Comparison of ENCODE assay signal across 18 cellular contexts in genomic region chr3:72436863-72437592, GRCh38. TPM values are rescaled to one million over a fixed set of nuclear protein-coding genes. Genes with fewer than 3 reads are reported as not detected.
DNase-seq lines count a peak whose midpoint lies in the region; ATAC-seq and TF ChIP-seq lines count a peak whose summit lies in the region.
"Had no signal": no experiment of that assay in that cellular context is flagged by ENCODE, and none has a peak within 500 bp of the region (broad histone marks: within the 10 kb centered on the region; RNA-seq: fewer than 3 reads in every experiment).

No MANE protein-coding gene starts in this region.

- H3K9me3 Mint-ChIP-seq in activated naive CD4-positive, alpha-beta T cell treated with anti-CD3 and anti-CD28 coated beads, Interleukin-2, amount 50 U/mL, for 24 hours, result no peaks in the 10 kb centered on the region
- H3K9me3 Mint-ChIP-seq in activated naive CD8-positive, alpha-beta T cell treated with anti-CD3 and anti-CD28 coated beads, Interleukin-2, amount 50 U/mL, for 24 hours, result no peaks in the 10 kb centered on the region
- no peaks in the 10 kb centered on the region for H3K9me3 Mint-ChIP-seq in MCF 10A (ENCODE audit: unreplicated experiment)

- H3K27me3 Mint-ChIP-seq in activated naive CD4-positive, alpha-beta T cell treated with anti-CD3 and anti-CD28 coated beads, Interleukin-2, amount 50 U/mL, for 24 hours, result no peaks in the 10 kb centered on the region
- H3K27me3 Mint-ChIP-seq in activated naive CD8-positive, alpha-beta T cell treated with anti-CD3 and anti-CD28 coated beads, Interleukin-2, amount 50 U/mL, for 24 hours, result no peaks in the 10 kb centered on the region
- H3K27me3 Mint-ChIP-seq in MCF 10A (ENCODE audit: insufficient read depth, unreplicated experiment), result no peaks in the 10 kb centered on the region

- CTCF ChIA-PET in MCF 10A (lab: Yijun Ruan, JAX), result interaction anchor here (0.5 kb wide), 1 partner anchor 251 kb away, joined by 4 read pairs; no protein-coding TSS in a partner anchor

- no peaks in the 10 kb centered on the region for H3K9me3 ChIP-seq in left ventricle myocardium inferior (replicated peaks)
- H3K9me3 ChIP-seq: BLaER1 had no signal

- H3K4me3 Mint-ChIP-seq in activated naive CD4-positive, alpha-beta T cell treated with anti-CD3 and anti-CD28 coated beads, Interleukin-2, amount 50 U/mL, for 24 hours, result no peak overlapping the region
- H3K4me3 Mint-ChIP-seq in activated naive CD8-positive, alpha-beta T cell treated with anti-CD3 and anti-CD28 coated beads, Interleukin-2, amount 50 U/mL, for 24 hours, result peak overlapping the region; percentile 7
- H3K4me3 Mint-ChIP-seq in MCF 10A (ENCODE audit: unreplicated experiment), result no peak overlapping the region

- no TSS peak for BruUV-seq in MCF 10A (replicated peaks; lab: Mats Ljungman, UMichigan)

- H3K27ac ChIP-seq in left ventricle myocardium inferior (replicated peaks), result no peak overlapping the region
- H3K27ac ChIP-seq: 22Rv1, BLaER1, GM23248 had no signal

- no peak for DNase-seq in activated CD4-positive, CD25-positive, alpha-beta regulatory T cell (lab: John Stamatoyannopoulos, UW)
- DNase-seq in activated naive CD4-positive, alpha-beta T cell (lab: John Stamatoyannopoulos, UW), result no peak
- no peak for DNase-seq in activated naive CD8-positive, alpha-beta T cell treated with anti-CD3 and anti-CD28 coated beads, Interleukin-2, amount 50 U/mL, for 24 hours
- DNase-seq in left ventricle myocardium inferior (no peak), MCF 10A (ENCODE audit: unreplicated experiment) (no peak), mucosa of gallbladder (ENCODE audit: low spot score) (no peak)
- DNase-seq: DMS79 treated with DMSO at 0.1 percent for 48 hours; GM23248; HCEC 1CT; NCI-H1436 treated with DMSO at 0.1 percent for 48 hours; NCI-H2029 treated with DMSO at 0.1 percent for 48 hours; NCI-H2171 treated with DMSO at 0.1 percent for 48 hours; NCI-H446 treated with DMSO at 0.1 percent for 48 hours; NK-92 treated with Interleukin-12 subunit alpha and Interleukin-12 subunit beta, amount 100 ng/mL, for 24 hours had no signal

- POLR2A ChIA-PET in MCF 10A (lab: Yijun Ruan, JAX), result interaction anchor here (0.9 kb wide), 1 partner anchor 11 kb away, joined by 3 read pairs; no protein-coding TSS in a partner anchor

- H3K36me3 ChIP-seq in left ventricle myocardium inferior, result no peaks in the 10 kb centered on the region

- peaks cover 81% of the 10 kb centered on the region for H3K4me1 Mint-ChIP-seq in activated naive CD4-positive, alpha-beta T cell treated with anti-CD3 and anti-CD28 coated beads, Interleukin-2, amount 50 U/mL, for 24 hours
- H3K4me1 Mint-ChIP-seq in activated naive CD8-positive, alpha-beta T cell treated with anti-CD3 and anti-CD28 coated beads, Interleukin-2, amount 50 U/mL, for 24 hours, result peaks cover 90% of the 10 kb centered on the region
- H3K4me1 Mint-ChIP-seq in MCF 10A (ENCODE audit: insufficient read depth, unreplicated experiment), result peaks cover 32% of the 10 kb centered on the region

- ATAC-seq in activated CD4-positive, CD25-positive, alpha-beta regulatory T cell treated with anti-CD3 and anti-CD28 coated beads, Interleukin-2, amount 50 U/mL, for 24 hours, result peak; percentile 47 to 67
- no peak for ATAC-seq in activated naive CD8-positive, alpha-beta T cell treated with anti-CD3 and anti-CD28 coated beads, Interleukin-2, amount 50 U/mL, for 24 hours

- no peak overlapping the region for H3K4me3 ChIP-seq in left ventricle myocardium inferior
- H3K4me3 ChIP-seq: BLaER1, GM23248 had no signal

- no peak for TF ChIP-seq CTCF in left ventricle myocardium inferior (IDR thresholded peaks at IDR 0.05; ENCODE audit: borderline replicate concordance)
- TF ChIP-seq CTCF in MCF 10A (IDR thresholded peaks at IDR 0.05; ENCODE audit: unreplicated experiment), result no peak

- H3K27ac Mint-ChIP-seq in activated naive CD4-positive, alpha-beta T cell treated with anti-CD3 and anti-CD28 coated beads, Interleukin-2, amount 50 U/mL, for 24 hours, result peak overlapping the region; percentile 68
- H3K27ac Mint-ChIP-seq in activated naive CD8-positive, alpha-beta T cell treated with anti-CD3 and anti-CD28 coated beads, Interleukin-2, amount 50 U/mL, for 24 hours, result no peak overlapping the region
- no peak overlapping the region for H3K27ac Mint-ChIP-seq in MCF 10A (ENCODE audit: low read depth, unreplicated experiment)

- no peaks in the 10 kb centered on the region for H3K27me3 ChIP-seq in left ventricle myocardium inferior (ENCODE audit: low read depth)
- H3K27me3 ChIP-seq: BLaER1 had no signal

- peaks cover 39% of the 10 kb centered on the region for H3K4me1 ChIP-seq in left ventricle myocardium inferior

- intact Hi-C loops in left ventricle myocardium inferior (cut with micrococcal nuclease) (no loop called here), MCF 10A (cut with micrococcal nuclease) (no loop called here)

- peaks cover 29% of the 10 kb centered on the region for H3K36me3 Mint-ChIP-seq in activated naive CD4-positive, alpha-beta T cell treated with anti-CD3 and anti-CD28 coated beads, Interleukin-2, amount 50 U/mL, for 24 hours
- peaks cover 49% of the 10 kb centered on the region for H3K36me3 Mint-ChIP-seq in activated naive CD8-positive, alpha-beta T cell treated with anti-CD3 and anti-CD28 coated beads, Interleukin-2, amount 50 U/mL, for 24 hours (ENCODE audit: low read depth)
- peaks cover 16% of the 10 kb centered on the region for H3K36me3 Mint-ChIP-seq in MCF 10A (ENCODE audit: insufficient read depth, unreplicated experiment)

RNA-seq across cellular contexts. Expression of gene RYBP, which starts 9.4 kb away (rescaled TPM):
- 7.6 TPM for total RNA-seq in left ventricle myocardium inferior
- total RNA-seq in MCF 10A (2022), result 19.4 and 20.2 TPM in 2 replicates
- 14.3 TPM for total RNA-seq in mucosa of gallbladder
